Comparison of ENCODE assay signal across 9 cellular contexts in the genomic region with DNA sequence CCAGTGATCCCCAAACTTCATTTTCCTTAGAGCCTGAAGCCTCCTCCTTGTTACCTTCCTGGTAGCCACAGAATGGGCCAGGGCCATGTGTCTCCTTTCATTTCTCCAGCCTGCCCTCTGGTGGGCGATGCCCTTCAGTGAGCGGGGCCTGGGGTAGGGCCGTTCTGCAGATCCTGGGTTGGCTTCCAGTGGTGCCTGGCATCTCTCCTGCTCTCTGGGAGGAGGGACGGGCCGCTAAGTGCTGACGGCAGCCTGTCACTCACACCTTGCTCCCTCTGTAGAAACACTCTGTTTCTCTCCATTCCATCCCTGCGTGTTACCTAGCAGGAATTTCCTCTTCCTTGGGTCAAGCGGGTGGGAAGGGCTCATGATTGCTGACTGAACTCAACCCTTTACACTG.
DNase-seq lines count a peak whose midpoint lies in the region; ATAC-seq, FAIRE-seq and TF ChIP-seq lines count a peak whose summit lies in the region.
"Had no signal": no experiment of that assay in that cellular context is flagged by ENCODE, and none has a peak within 500 bp of the region (broad histone marks: within the 10 kb centered on the region; RNA-seq: fewer than 3 reads in every experiment).

No MANE protein-coding gene starts in this region.

- no peaks in the 10 kb centered on the region for H3K27me3 Mint-ChIP-seq in chondrocyte (ENCODE audit: low read depth)

- no peak for TF ChIP-seq POLR2A in Peyer's patch (IDR thresholded peaks at IDR 0.05)
- TF ChIP-seq POLR2A in HepG2 (IDR thresholded peaks at IDR 0.05; ENCODE audit: insufficient read depth in 1 of 2, low read depth in 2 of 2, low read length in 2 of 2) = no peak

- peak overlapping the region; percentile 67 for H3K4me3 Mint-ChIP-seq in chondrocyte (ENCODE audit: unreplicated experiment)
- H3K4me3 Mint-ChIP-seq: CD8-positive, alpha-beta T cell had no signal

- no peaks in the 10 kb centered on the region for H3K9me3 ChIP-seq in Peyer's patch
- H3K9me3 ChIP-seq in HepG2 (ENCODE audit: low read length) = no peaks in the 10 kb centered on the region
- H3K9me3 ChIP-seq in stomach smooth muscle (ENCODE audit: control insufficient read depth in 2 of 2, low read length in 2 of 2) = no peaks in the 10 kb centered on the region

- no peaks in the 10 kb centered on the region for H3K36me3 ChIP-seq in KMS-11 (ENCODE audit: insufficient read depth)
- H3K36me3 ChIP-seq in Peyer's patch = no peaks in the 10 kb centered on the region
- no peaks in the 10 kb centered on the region for H3K36me3 ChIP-seq in HepG2 (replicated peaks in 1 of 2; ENCODE audit: control insufficient read depth in 1 of 2, insufficient read depth in 2 of 2, low read length in 2 of 2)
- no peaks in the 10 kb centered on the region for H3K36me3 ChIP-seq in stomach smooth muscle (ENCODE audit: control insufficient read depth in 2 of 2, insufficient read depth in 2 of 2, low read length in 2 of 2)

- TF ChIP-seq RAD21 in HepG2 (CRISPR knock-in tag; IDR thresholded peaks at IDR 0.05) = peak; percentile 69

- H2AFZ ChIP-seq in KMS-11 (ENCODE audit: low read depth) (no peak overlapping the region), HepG2 (ENCODE audit: low read length) (no peak overlapping the region)

- H4K20me1 ChIP-seq in KMS-11 (ENCODE audit: insufficient read depth) = no peaks in the 10 kb centered on the region
- H4K20me1 ChIP-seq in HepG2 (ENCODE audit: insufficient read depth, low read length) = no peaks in the 10 kb centered on the region

- H3K4me2 ChIP-seq in KMS-11 (no peak overlapping the region), HepG2 (ENCODE audit: low read depth, low read length) (no peak overlapping the region)

- BruUV-seq in HepG2 (replicated peaks; lab: Mats Ljungman, UMichigan) = no TSS peak

- POLR2A ChIA-PET in HepG2 (lab: Yijun Ruan, JAX) = no interaction called here

- WGBS in HepG2 (ENCODE audit: low lambda C conversion rate) = 16% methylated on average over 7 of the region's 8 CpGs

- peak; percentile 25 for DNase-seq in NCI-H146 (lab: John Stamatoyannopoulos, UW)
- no peak for DNase-seq in NCI-H146 treated with DMSO at 0.1 percent for 48 hours (lab: John Stamatoyannopoulos, UW; ENCODE audit: unreplicated experiment)
- DNase-seq in Peyer's patch = peak; percentile 46 to 87 (median 83)
- DNase-seq in chondrocyte (ENCODE audit: low spot score) = no peak
- peak; percentile 29 for DNase-seq in HepG2 (ENCODE audit: low spot score)

- H3K9ac ChIP-seq in KMS-11 (no peak overlapping the region), HepG2 (ENCODE audit: insufficient read depth, low read depth, low read length) (no peak overlapping the region), stomach smooth muscle (ENCODE audit: low read length in 2 of 2) (no peak overlapping the region)

- H3K27ac Mint-ChIP-seq in chondrocyte (ENCODE audit: unreplicated experiment) = peak overlapping the region; percentile 91
- H3K27ac Mint-ChIP-seq: CD8-positive, alpha-beta T cell had no signal

- H3K9me3 Mint-ChIP-seq in chondrocyte (ENCODE audit: low read depth) = no peaks in the 10 kb centered on the region

- H3K79me2 ChIP-seq in KMS-11 (ENCODE audit: insufficient read depth, low read depth) = no peaks in the 10 kb centered on the region
- no peaks in the 10 kb centered on the region for H3K79me2 ChIP-seq in HepG2 (ENCODE audit: insufficient read depth, low read length)

- no peak overlapping the region for H3K27ac ChIP-seq in KMS-11
- H3K27ac ChIP-seq in Peyer's patch = peak overlapping the region in 1 of 4 donors; percentile 66
- no peak overlapping the region for H3K27ac ChIP-seq in HepG2 (ENCODE audit: extremely low read length, insufficient read depth, low read length)
- peak overlapping the region; percentile 77 for H3K27ac ChIP-seq in stomach smooth muscle (ENCODE audit: low read length)

- TF ChIP-seq CTCF in KMS-11 (conservative IDR thresholded peaks at IDR 0.05; ENCODE audit: low read depth, low read length) (0 out of 2 replicates have a peak, but pooled peaks have one; percentile 20), Peyer's patch (IDR thresholded peaks at IDR 0.05) (peak; percentile 11 to 72 (median 54)), chondrocyte (IDR thresholded peaks at IDR 0.05) (peak; percentile 89), HepG2 (CRISPR knock-in tag; IDR thresholded peaks at IDR 0.05) (peak; percentile 87)

- CTCF ChIA-PET in HepG2 (lab: Yijun Ruan, JAX; ENCODE audit: low intra/inter-chr PET ratio, low total read pairs) = interaction anchor here (2.8 kb wide), 1 partner anchor 228 kb away, joined by 19 read pairs; no protein-coding TSS in a partner anchor

- H3K27me3 ChIP-seq in KMS-11 (ENCODE audit: insufficient read depth, low read depth) (no peaks in the 10 kb centered on the region), Peyer's patch (no peaks in the 10 kb centered on the region), HepG2 (ENCODE audit: control insufficient read depth in 1 of 2, insufficient read depth in 2 of 2, low read length in 2 of 2) (peaks cover 6 to 55% of the 10 kb centered on the region in 2 experiments), stomach smooth muscle (ENCODE audit: control insufficient read depth in 1 of 2, insufficient read depth in 2 of 2, low read length in 2 of 2) (no peaks in the 10 kb centered on the region)

- H3K4me1 ChIP-seq in KMS-11 (ENCODE audit: low read depth, poor library complexity, severe bottlenecking) (no peaks in the 10 kb centered on the region), Peyer's patch (peaks cover 0 to 42% (median 0%) of the 10 kb centered on the region in 4 donors), HepG2 (ENCODE audit: insufficient read depth, low read length) (no peaks in the 10 kb centered on the region), stomach smooth muscle (ENCODE audit: control insufficient read depth, insufficient read depth, low read length) (peaks cover 72% of the 10 kb centered on the region)

- peaks cover 80% of the 10 kb centered on the region for H3K4me1 Mint-ChIP-seq in chondrocyte (ENCODE audit: low read depth)

- intact Hi-C loops in HepG2 (cut with micrococcal nuclease; ENCODE audit: unreplicated experiment) = loop anchor here (1.0 kb wide), 1 partner anchor 228 kb away; no protein-coding TSS in a partner anchor

- H3K4me3 ChIP-seq in KMS-11 (IDR thresholded peaks at IDR 0.05; ENCODE audit: insufficient read depth, low read depth, low read length) (no peak overlapping the region), Peyer's patch (no peak overlapping the region), HepG2 (replicated peaks in 1 of 3; ENCODE audit: insufficient read depth in 1 of 3, low read depth in 2 of 3, low read length in 3 of 3) (no peak overlapping the region), stomach smooth muscle (ENCODE audit: low read length in 2 of 2) (no peak overlapping the region)

- TF ChIP-seq EP300 in HepG2 (IDR thresholded peaks at IDR 0.05; ENCODE audit: low read depth in 2 of 2, low read length in 2 of 2) (no peak), HepG2 (CRISPR knock-in tag; IDR thresholded peaks at IDR 0.05; ENCODE audit: borderline replicate concordance) (no peak)

- in situ Hi-C loops in HepG2 (cut with HindIII; ENCODE audit: extremely low pct_ligation_motif_present, low pct_unique_long_range_greater_than_20kb) = loop anchor here (5.0 kb wide), 1 partner anchor 228 kb away; no protein-coding TSS in a partner anchor

- peak; percentile 58 for FAIRE-seq in HepG2 (lab: Jason Lieb, UNC)

- no peaks in the 10 kb centered on the region for H3K36me3 Mint-ChIP-seq in chondrocyte (ENCODE audit: low read depth)
- H3K36me3 Mint-ChIP-seq: CD8-positive, alpha-beta T cell had no signal

- peak; percentile 98 for ATAC-seq in HepG2
- ATAC-seq in GM19397 (IDR thresholded peaks at IDR 0.05; ENCODE audit: unreplicated experiment) = no peak
- ATAC-seq: CD8-positive, alpha-beta T cell had no signal

TF ChIP-seq in HepG2, 621 proteins besides CTCF, POLR2A, EP300 and RAD21 (continues in another document):
- TF ChIP-seq POLR2G (IDR thresholded peaks at IDR 0.05; ENCODE audit: low read depth, low read length) (no peak), TRIM24 (CRISPR knock-in tag; IDR thresholded peaks at IDR 0.05) (no peak), RXRB (CRISPR knock-in tag; IDR thresholded peaks at IDR 0.05; ENCODE audit: borderline replicate concordance) (0 out of 2 replicates have a peak, but pooled peaks have one; percentile 24), MYNN (CRISPR knock-in tag; IDR thresholded peaks at IDR 0.05; ENCODE audit: low read depth) (no peak)
- TF ChIP-seq, protein P1, sequence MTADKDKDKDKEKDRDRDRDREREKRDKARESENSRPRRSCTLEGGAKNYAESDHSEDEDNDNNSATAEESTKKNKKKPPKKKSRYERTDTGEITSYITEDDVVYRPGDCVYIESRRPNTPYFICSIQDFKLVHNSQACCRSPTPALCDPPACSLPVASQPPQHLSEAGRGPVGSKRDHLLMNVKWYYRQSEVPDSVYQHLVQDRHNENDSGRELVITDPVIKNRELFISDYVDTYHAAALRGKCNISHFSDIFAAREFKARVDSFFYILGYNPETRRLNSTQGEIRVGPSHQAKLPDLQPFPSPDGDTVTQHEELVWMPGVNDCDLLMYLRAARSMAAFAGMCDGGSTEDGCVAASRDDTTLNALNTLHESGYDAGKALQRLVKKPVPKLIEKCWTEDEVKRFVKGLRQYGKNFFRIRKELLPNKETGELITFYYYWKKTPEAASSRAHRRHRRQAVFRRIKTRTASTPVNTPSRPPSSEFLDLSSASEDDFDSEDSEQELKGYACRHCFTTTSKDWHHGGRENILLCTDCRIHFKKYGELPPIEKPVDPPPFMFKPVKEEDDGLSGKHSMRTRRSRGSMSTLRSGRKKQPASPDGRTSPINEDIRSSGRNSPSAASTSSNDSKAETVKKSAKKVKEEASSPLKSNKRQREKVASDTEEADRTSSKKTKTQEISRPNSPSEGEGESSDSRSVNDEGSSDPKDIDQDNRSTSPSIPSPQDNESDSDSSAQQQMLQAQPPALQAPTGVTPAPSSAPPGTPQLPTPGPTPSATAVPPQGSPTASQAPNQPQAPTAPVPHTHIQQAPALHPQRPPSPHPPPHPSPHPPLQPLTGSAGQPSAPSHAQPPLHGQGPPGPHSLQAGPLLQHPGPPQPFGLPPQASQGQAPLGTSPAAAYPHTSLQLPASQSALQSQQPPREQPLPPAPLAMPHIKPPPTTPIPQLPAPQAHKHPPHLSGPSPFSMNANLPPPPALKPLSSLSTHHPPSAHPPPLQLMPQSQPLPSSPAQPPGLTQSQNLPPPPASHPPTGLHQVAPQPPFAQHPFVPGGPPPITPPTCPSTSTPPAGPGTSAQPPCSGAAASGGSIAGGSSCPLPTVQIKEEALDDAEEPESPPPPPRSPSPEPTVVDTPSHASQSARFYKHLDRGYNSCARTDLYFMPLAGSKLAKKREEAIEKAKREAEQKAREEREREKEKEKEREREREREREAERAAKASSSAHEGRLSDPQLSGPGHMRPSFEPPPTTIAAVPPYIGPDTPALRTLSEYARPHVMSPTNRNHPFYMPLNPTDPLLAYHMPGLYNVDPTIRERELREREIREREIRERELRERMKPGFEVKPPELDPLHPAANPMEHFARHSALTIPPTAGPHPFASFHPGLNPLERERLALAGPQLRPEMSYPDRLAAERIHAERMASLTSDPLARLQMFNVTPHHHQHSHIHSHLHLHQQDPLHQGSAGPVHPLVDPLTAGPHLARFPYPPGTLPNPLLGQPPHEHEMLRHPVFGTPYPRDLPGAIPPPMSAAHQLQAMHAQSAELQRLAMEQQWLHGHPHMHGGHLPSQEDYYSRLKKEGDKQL (CRISPR knock-in tag; IDR thresholded peaks at IDR 0.05; ENCODE audit: low read depth) = no peak

Comparison
In these comparisons a context has a peak if more than half of its experiments do, and no peak if none do; other contexts are left out.
1. DNase-seq: peak in NCI-H146 (single experiment), Peyer's patch (3 of 3) and HepG2 (single experiment); none in NCI-H146 treated with DMSO at 0.1 percent for 48 hours (single experiment) and chondrocyte (single experiment).
2. CTCF ChIP-seq: peak in every context shown above with its lines; median percentile 89 in chondrocyte; 87 in HepG2; 54 in Peyer's patch; 20 in KMS-11.